Comparison of ENCODE assay signal across 1 cellular context in the genomic region with DNA sequence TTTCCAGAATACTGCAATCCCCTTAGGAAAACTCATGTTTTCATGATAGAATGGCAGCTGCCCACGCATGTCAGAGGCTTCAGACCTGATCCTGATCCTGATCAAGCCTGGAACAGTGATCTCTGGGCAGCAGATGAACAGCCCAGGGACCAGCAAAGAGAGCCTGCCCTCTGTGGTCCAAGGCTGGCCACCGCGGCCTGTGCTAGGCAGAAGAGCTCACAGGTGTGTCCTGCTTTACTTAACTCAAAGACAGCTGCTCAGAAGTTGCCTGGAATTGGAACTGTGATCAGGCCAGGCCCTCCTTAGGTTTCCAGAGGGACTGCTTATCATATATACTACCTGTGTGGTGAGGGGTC.
TF ChIP-seq lines count a peak whose summit lies in the region.

No MANE protein-coding gene starts in this region.

TF ChIP-seq in HCT116, 20 proteins besides CTCF, POLR2A, EP300 and RAD21 (continued from another document):
- TF ChIP-seq MAX (IDR thresholded peaks at IDR 0.05) (no peak), SRF (IDR thresholded peaks at IDR 0.05; ENCODE audit: low read depth) (no peak), YY1 (IDR thresholded peaks at IDR 0.05; ENCODE audit: extremely low read depth, insufficient replicate concordance, low read depth, low read length) (no peak)
